Comparison of ENCODE assay signal across 27 cellular contexts in genomic region chr12:67579662-67580003, GRCh38.
DNase-seq lines count a peak whose midpoint lies in the region; ATAC-seq and TF ChIP-seq lines count a peak whose summit lies in the region.
"Had no signal": no experiment of that assay in that cellular context is flagged by ENCODE, and none has a peak within 500 bp of the region (broad histone marks: within the 10 kb centered on the region; RNA-seq: fewer than 3 reads in every experiment).

No MANE protein-coding gene starts in this region.

- DNase-seq in activated T-cell treated with anti-CD3 and anti-CD28 coated beads, Interleukin-2, amount 50 U/mL, for 24 hours = peak; percentile 35
- DNase-seq in activated T-cell treated with anti-CD3 and anti-CD28 coated beads, Interleukin-2, amount 50 U/mL, for 1 hour = no peak
- no peak for DNase-seq in activated T-helper 2 cell treated with anti-CD3 and anti-CD28 coated beads, Interferon-gamma antibody, Interleukin-2, Interleukin-4, amounts not matched to agents 10 μg/mL and 5 μg/mL and 100 μg/mL, durations not matched to agents 14 hours and 24 hours and 36 hours (ENCODE audit: low spot score)
- DNase-seq in natural killer cell treated with Interleukin-12 subunit alpha and Interleukin-12 subunit beta and Interleukin-15 and Interleukin-18, amount 100 ng/mL, for 72 hours (ENCODE audit: low spot score) = no peak
- DNase-seq in AG08396 (ENCODE audit: low spot score) = no peak
- no peak for DNase-seq in stomach
- no peak for DNase-seq in body of pancreas
- DNase-seq: activated effector memory CD4-positive, alpha-beta T cell treated with anti-CD3 and anti-CD28 coated beads, Interleukin-2, amount 50 U/mL, for 16 hours; amygdala; colonic mucosa; left lung; NCI-H1105 treated with DMSO at 0.1 percent for 48 hours; NCI-H2029 treated with DMSO at 0.1 percent for 48 hours; NCI-H226; NCI-H82; ovary; retina; SK-N-SH; stimulated activated CD4-positive, alpha-beta T cell treated with anti-CD3 and anti-CD28 coated beads, Interleukin-2, amount 100 ng/mL, for 48 hours had no signal

- H3K4me1 Mint-ChIP-seq in activated T-cell treated with anti-CD3 and anti-CD28 coated beads, Interleukin-2, amount 50 U/mL, for 24 hours (ENCODE audit: low read depth) = peaks cover 46% of the 10 kb centered on the region
- H3K4me1 Mint-ChIP-seq in activated T-helper 2 cell treated with anti-CD3 and anti-CD28 coated beads, Interferon-gamma antibody, Interleukin-2, Interleukin-4, amounts not matched to agents 10 μg/mL and 5 μg/mL and 100 μg/mL, durations not matched to agents 14 hours and 24 hours and 36 hours (ENCODE audit: low read depth) = peaks cover 21% of the 10 kb centered on the region
- peaks cover 33 to 38% of the 10 kb centered on the region in 2 donors for H3K4me1 Mint-ChIP-seq in natural killer cell treated with Interleukin-12 subunit alpha and Interleukin-12 subunit beta and Interleukin-15 and Interleukin-18, amount 100 ng/mL, for 72 hours (ENCODE audit: low read depth in 2 of 2)
- H3K4me1 Mint-ChIP-seq: WTC11 had no signal

- H3K4me1 ChIP-seq in KMS-11 (ENCODE audit: low read depth, poor library complexity, severe bottlenecking) (peaks cover 14% of the 10 kb centered on the region), stomach (peaks cover 0 to 4% (median 0%) of the 10 kb centered on the region in 4 donors), body of pancreas (no peaks in the 10 kb centered on the region)
- H3K4me1 ChIP-seq: colonic mucosa, left lung had no signal

- no peak overlapping the region for H3K4me3 Mint-ChIP-seq in activated T-cell treated with anti-CD3 and anti-CD28 coated beads, Interleukin-2, amount 50 U/mL, for 24 hours
- H3K4me3 Mint-ChIP-seq in activated T-helper 2 cell treated with anti-CD3 and anti-CD28 coated beads, Interferon-gamma antibody, Interleukin-2, Interleukin-4, amounts not matched to agents 10 μg/mL and 5 μg/mL and 100 μg/mL, durations not matched to agents 14 hours and 24 hours and 36 hours (ENCODE audit: low read depth) = no peak overlapping the region
- H3K4me3 Mint-ChIP-seq in natural killer cell treated with Interleukin-12 subunit alpha and Interleukin-12 subunit beta and Interleukin-15 and Interleukin-18, amount 100 ng/mL, for 72 hours = peak overlapping the region; percentile 63
- H3K4me3 Mint-ChIP-seq: nephron; stimulated activated memory B cell treated with anti-CD40 and anti-IgM and Interleukin-4, amounts not matched to agents 10 μg/mL and 1 μg/mL and 100 μg/mL, for 72 hours; WTC11 had no signal

- peak overlapping the region; percentile 2; the same call in 1 of the 2 replicates for H3K4me2 ChIP-seq in KMS-11
- H3K4me2 ChIP-seq: hepatocyte, SK-N-SH had no signal

- H3K36me3 ChIP-seq in KMS-11 (ENCODE audit: insufficient read depth) (no peaks in the 10 kb centered on the region), stomach (no peaks in the 10 kb centered on the region), body of pancreas (replicated peaks in 1 of 2; ENCODE audit: insufficient read depth in 1 of 2, low read depth in 2 of 2) (no peaks in the 10 kb centered on the region)
- H3K36me3 ChIP-seq: BLaER1, colonic mucosa, left lung, ovary, vagina had no signal

- no peak for ATAC-seq in natural killer cell treated with Interleukin-12 subunit alpha and Interleukin-12 subunit beta and Interleukin-15 and Interleukin-18, amount 100 ng/mL, for 72 hours
- ATAC-seq in body of pancreas = no peak
- ATAC-seq: esophagus mucosa; left lung; stimulated activated memory B cell treated with anti-CD40 and anti-IgM and Interleukin-4, amounts not matched to agents 10 μg/mL and 1 μg/mL and 100 μg/mL, for 72 hours; WTC11 had no signal

- peaks cover 14% of the 10 kb centered on the region for H3K9me3 Mint-ChIP-seq in activated T-cell treated with anti-CD3 and anti-CD28 coated beads, Interleukin-2, amount 50 U/mL, for 24 hours
- peaks cover 3% of the 10 kb centered on the region for H3K9me3 Mint-ChIP-seq in activated T-helper 2 cell treated with anti-CD3 and anti-CD28 coated beads, Interferon-gamma antibody, Interleukin-2, Interleukin-4, amounts not matched to agents 10 μg/mL and 5 μg/mL and 100 μg/mL, durations not matched to agents 14 hours and 24 hours and 36 hours
- H3K9me3 Mint-ChIP-seq in natural killer cell treated with Interleukin-12 subunit alpha and Interleukin-12 subunit beta and Interleukin-15 and Interleukin-18, amount 100 ng/mL, for 72 hours = peaks cover 11% of the 10 kb centered on the region

- H3K9ac ChIP-seq in KMS-11 = no peak overlapping the region
- H3K9ac ChIP-seq: BLaER1, SK-N-SH had no signal

- no peaks in the 10 kb centered on the region for H4K20me1 ChIP-seq in KMS-11 (ENCODE audit: insufficient read depth)
- H4K20me1 ChIP-seq: BLaER1 had no signal

- intact Hi-C loops in activated T-helper 2 cell treated with anti-CD3 and anti-CD28 coated beads, Interferon-gamma antibody, Interleukin-2, Interleukin-4, amounts not matched to agents 10 μg/mL and 5 μg/mL and 100 μg/mL, durations not matched to agents 14 hours and 24 hours and 36 hours (cut with micrococcal nuclease) = no loop called here
- intact Hi-C loops in stomach (cut with DNase I; ENCODE audit: low total_unique reads) = no loop called here
- intact Hi-C loops in body of pancreas (cut with DNase I) = no loop called here

- H3K9me3 ChIP-seq in stomach (no peaks in the 10 kb centered on the region), body of pancreas (no peaks in the 10 kb centered on the region)
- H3K9me3 ChIP-seq: colonic mucosa, left lung, ovary, SK-N-SH, vagina had no signal

- H3K27me3 Mint-ChIP-seq in activated T-cell treated with anti-CD3 and anti-CD28 coated beads, Interleukin-2, amount 50 U/mL, for 24 hours = peaks cover 4% of the 10 kb centered on the region
- peaks cover 38% of the 10 kb centered on the region for H3K27me3 Mint-ChIP-seq in activated T-helper 2 cell treated with anti-CD3 and anti-CD28 coated beads, Interferon-gamma antibody, Interleukin-2, Interleukin-4, amounts not matched to agents 10 μg/mL and 5 μg/mL and 100 μg/mL, durations not matched to agents 14 hours and 24 hours and 36 hours (ENCODE audit: low read depth)
- no peaks in the 10 kb centered on the region for H3K27me3 Mint-ChIP-seq in natural killer cell treated with Interleukin-12 subunit alpha and Interleukin-12 subunit beta and Interleukin-15 and Interleukin-18, amount 100 ng/mL, for 72 hours
- H3K27me3 Mint-ChIP-seq: stimulated activated memory B cell treated with anti-CD40 and anti-IgM and Interleukin-4, amounts not matched to agents 10 μg/mL and 1 μg/mL and 100 μg/mL, for 72 hours had no signal

- TF ChIP-seq CTCF in KMS-11 (conservative IDR thresholded peaks at IDR 0.05; ENCODE audit: low read depth, low read length) = no peak
- TF ChIP-seq CTCF in stomach (IDR thresholded peaks at IDR 0.05) = no peak
- TF ChIP-seq CTCF in body of pancreas (IDR thresholded peaks at IDR 0.05) = no peak

- no peaks in the 10 kb centered on the region for H3K36me3 Mint-ChIP-seq in activated T-cell treated with anti-CD3 and anti-CD28 coated beads, Interleukin-2, amount 50 U/mL, for 24 hours (ENCODE audit: low read depth)
- peaks cover 2% of the 10 kb centered on the region for H3K36me3 Mint-ChIP-seq in activated T-helper 2 cell treated with anti-CD3 and anti-CD28 coated beads, Interferon-gamma antibody, Interleukin-2, Interleukin-4, amounts not matched to agents 10 μg/mL and 5 μg/mL and 100 μg/mL, durations not matched to agents 14 hours and 24 hours and 36 hours (ENCODE audit: low read depth)
- H3K36me3 Mint-ChIP-seq in natural killer cell treated with Interleukin-12 subunit alpha and Interleukin-12 subunit beta and Interleukin-15 and Interleukin-18, amount 100 ng/mL, for 72 hours = peaks cover 7% of the 10 kb centered on the region
- H3K36me3 Mint-ChIP-seq: stimulated activated memory B cell treated with anti-CD40 and anti-IgM and Interleukin-4, amounts not matched to agents 10 μg/mL and 1 μg/mL and 100 μg/mL, for 72 hours; WTC11 had no signal

- H3K27me3 ChIP-seq in KMS-11 (ENCODE audit: insufficient read depth, low read depth) (no peaks in the 10 kb centered on the region), stomach (no peaks in the 10 kb centered on the region), body of pancreas (no peaks in the 10 kb centered on the region)
- H3K27me3 ChIP-seq: BLaER1, colonic mucosa, hepatocyte, left lung, ovary, vagina had no signal

- no peak overlapping the region for H3K4me3 ChIP-seq in KMS-11 (IDR thresholded peaks at IDR 0.05; ENCODE audit: insufficient read depth, low read depth, low read length)
- H3K4me3 ChIP-seq in stomach = no peak overlapping the region
- H3K4me3 ChIP-seq in body of pancreas = no peak overlapping the region
- H3K4me3 ChIP-seq: BLaER1, colonic mucosa, hepatocyte, left lung, ovary, vagina had no signal

- no peaks in the 10 kb centered on the region for H3K79me2 ChIP-seq in KMS-11 (ENCODE audit: insufficient read depth, low read depth)
- H3K79me2 ChIP-seq: hepatocyte had no signal

- no peak overlapping the region for H3K27ac ChIP-seq in KMS-11
- H3K27ac ChIP-seq in stomach = no peak overlapping the region
- no peak overlapping the region for H3K27ac ChIP-seq in body of pancreas
- H3K27ac ChIP-seq: BLaER1, colonic mucosa, hepatocyte, left lung, ovary, vagina had no signal

- WGBS in stomach, 5 donors = 88 to 100% (median 96%) methylated on average over 1 of the region's 1 CpG
- WGBS in body of pancreas, 2 donors = 89 to 96% methylated on average over 1 of the region's 1 CpG

- TF ChIP-seq EP300 in stomach (IDR thresholded peaks at IDR 0.05) = no peak

- H2AFZ ChIP-seq in KMS-11 (ENCODE audit: low read depth) = no peak overlapping the region
- H2AFZ ChIP-seq: hepatocyte had no signal

- no peak for TF ChIP-seq POLR2A in stomach (IDR thresholded peaks at IDR 0.05)
- no peak for TF ChIP-seq POLR2A in body of pancreas (IDR thresholded peaks at IDR 0.05)

- no peak overlapping the region for H3K27ac Mint-ChIP-seq in activated T-cell treated with anti-CD3 and anti-CD28 coated beads, Interleukin-2, amount 50 U/mL, for 24 hours
- H3K27ac Mint-ChIP-seq in activated T-helper 2 cell treated with anti-CD3 and anti-CD28 coated beads, Interferon-gamma antibody, Interleukin-2, Interleukin-4, amounts not matched to agents 10 μg/mL and 5 μg/mL and 100 μg/mL, durations not matched to agents 14 hours and 24 hours and 36 hours = peak overlapping the region; percentile 47
- H3K27ac Mint-ChIP-seq in natural killer cell treated with Interleukin-12 subunit alpha and Interleukin-12 subunit beta and Interleukin-15 and Interleukin-18, amount 100 ng/mL, for 72 hours = peak overlapping the region; percentile 74 to 92
- H3K27ac Mint-ChIP-seq: nephron; stimulated activated memory B cell treated with anti-CD40 and anti-IgM and Interleukin-4, amounts not matched to agents 10 μg/mL and 1 μg/mL and 100 μg/mL, for 72 hours; WTC11 had no signal
